ENCODE assay signal across 9 cellular contexts in genomic region chr1:1917995-1918900, GRCh38. TPM values are rescaled to one million over a fixed set of nuclear protein-coding genes. Genes with fewer than 3 reads are reported as not detected.
DNase-seq lines count a peak whose midpoint lies in the region; ATAC-seq, FAIRE-seq and TF ChIP-seq lines count a peak whose summit lies in the region.
"Had no signal": no experiment of that assay in that cellular context is flagged by ENCODE, and none has a peak within 500 bp of the region (broad histone marks: within the 10 kb centered on the region; RNA-seq: fewer than 3 reads in every experiment).

No MANE protein-coding gene starts in this region.

- no peaks in the 10 kb centered on the region for H3K9me2 ChIP-seq in OCI-LY1 (ENCODE audit: low read depth, low read length)

- peak overlapping the region; percentile 83 for H2BK5ac ChIP-seq in neuronal stem cell (ENCODE audit: low read length)

- H3K79me1 ChIP-seq in neuronal stem cell (ENCODE audit: low read depth, low read length) = peaks cover 10% of the 10 kb centered on the region

- H3K4me2 ChIP-seq in OCI-LY1 (ENCODE audit: low read length) (peak overlapping the region; percentile 83), endothelial cell of umbilical vein (ENCODE audit: insufficient read depth, low read length) (peak overlapping the region; percentile 52), neuronal stem cell (ENCODE audit: insufficient read depth, low read length, poor library complexity, severe bottlenecking) (peak overlapping the region; percentile 66)

- H3K23ac ChIP-seq in neuronal stem cell (ENCODE audit: low read depth, low read length, poor library complexity) = peak overlapping the region; percentile 80

- H4K20me1 ChIP-seq in OCI-LY1 (ENCODE audit: insufficient read depth, low read length) (no peaks in the 10 kb centered on the region), endothelial cell of umbilical vein (replicated peaks; ENCODE audit: control insufficient read depth, extremely low read depth, insufficient read depth, low read length) (no peaks in the 10 kb centered on the region)

- TF ChIP-seq CTCF in C4-2B (conservative IDR thresholded peaks at IDR 0.05) (no peak), OCI-LY1 (IDR thresholded peaks at IDR 0.05; ENCODE audit: low read length) (no peak), endothelial cell of umbilical vein (IDR thresholded peaks at IDR 0.05; ENCODE audit: extremely low read depth in 1 of 2, insufficient read depth in 1 of 2, low read depth in 1 of 2, low read length in 2 of 2) (no peak)

- no peaks in the 10 kb centered on the region for H3K9me1 ChIP-seq in endothelial cell of umbilical vein (replicated peaks; ENCODE audit: control insufficient read depth, extremely low read depth, insufficient read depth, low read length)

- H3F3A ChIP-seq in OCI-LY1 (ENCODE audit: insufficient read depth, low read length) = no peaks in the 10 kb centered on the region

- peak overlapping the region; percentile 79 for H4K91ac ChIP-seq in neuronal stem cell (ENCODE audit: low read depth, low read length, poor library complexity)

- no peak for DNase-seq in endothelial cell of umbilical vein (ENCODE audit: low read depth, low spot score)
- no peak for DNase-seq in neuronal stem cell (ENCODE audit: low spot score)
- DNase-seq in stimulated activated naive CD4-positive, alpha-beta T cell treated with Interleukin-2 at 50 U/mL for 16 hours (lab: John Stamatoyannopoulos, UW) = no peak
- DNase-seq in GM12891 (ENCODE audit: insufficient read length, low spot score) = no peak
- DNase-seq: NCI-H510A treated with DMSO at 0.1 percent for 48 hours had no signal

- H2BK15ac ChIP-seq in neuronal stem cell (ENCODE audit: low read length) = peak overlapping the region; percentile 92

- peak overlapping the region; percentile 41 for H2AK5ac ChIP-seq in neuronal stem cell (ENCODE audit: low read depth, low read length)

- peak overlapping the region; percentile 87 for H2BK120ac ChIP-seq in neuronal stem cell (ENCODE audit: low read depth, low read length)

- no TSS peak for BruUV-seq in endothelial cell of umbilical vein (replicated peaks; lab: Mats Ljungman, UMichigan)

- peak overlapping the region; percentile 94 for H3K18ac ChIP-seq in neuronal stem cell (ENCODE audit: low read length)

- no peaks in the 10 kb centered on the region for H3K36me3 ChIP-seq in OCI-LY1 (ENCODE audit: insufficient read depth, low read length)
- H3K36me3 ChIP-seq in endothelial cell of umbilical vein (ENCODE audit: control insufficient read depth in 2 of 2, extremely low read depth in 1 of 2, insufficient read depth in 2 of 2, low read length in 2 of 2) = no peaks in the 10 kb centered on the region
- no peaks in the 10 kb centered on the region for H3K36me3 ChIP-seq in neuronal stem cell (replicated peaks in 1 of 2; ENCODE audit: control insufficient read depth in 2 of 2, insufficient read depth in 2 of 2, low read length in 2 of 2)

- TF ChIP-seq POLR2A in endothelial cell of umbilical vein (IDR thresholded peaks at IDR 0.05; ENCODE audit: low read depth, low read length) (no peak), GM12891 (IDR thresholded peaks at IDR 0.05; ENCODE audit: low read depth, low read length) (no peak)

- peak overlapping the region; percentile 71 for H3K14ac ChIP-seq in neuronal stem cell (ENCODE audit: low read length)

- ATAC-seq in HG03457 (IDR thresholded peaks at IDR 0.05; ENCODE audit: unreplicated experiment) = no peak
- ATAC-seq in HG02571 (IDR thresholded peaks at IDR 0.05; ENCODE audit: unreplicated experiment) = no peak

- no peak for FAIRE-seq in endothelial cell of umbilical vein (lab: Jason Lieb, UNC)
- FAIRE-seq in GM12891 (lab: Jason Lieb, UNC) = no peak

- H3K79me2 ChIP-seq in OCI-LY1 (ENCODE audit: insufficient read depth, low read length) (no peaks in the 10 kb centered on the region), endothelial cell of umbilical vein (ENCODE audit: control insufficient read depth, insufficient read depth, low read length) (no peaks in the 10 kb centered on the region)

- H3K9ac ChIP-seq in OCI-LY1 (ENCODE audit: low read length) (no peak overlapping the region; the same call in 1 of the 2 replicates), endothelial cell of umbilical vein (replicated peaks; ENCODE audit: extremely low read depth, insufficient read depth, low read length) (peak overlapping the region; percentile 29), neuronal stem cell (ENCODE audit: low read depth, low read length, poor library complexity) (peak overlapping the region; percentile 77)

- POLR2A ChIA-PET in endothelial cell of umbilical vein (lab: Charles Lee) = no interaction called here

- H2AFZ ChIP-seq in OCI-LY1 (ENCODE audit: low read length) (no peak overlapping the region), endothelial cell of umbilical vein (ENCODE audit: low read depth, low read length) (peak overlapping the region; percentile 65), neuronal stem cell (ENCODE audit: low read length) (peak overlapping the region; percentile 84)

- H3K9me3 ChIP-seq in OCI-LY1 (ENCODE audit: low read length) (no peaks in the 10 kb centered on the region), endothelial cell of umbilical vein (replicated peaks; ENCODE audit: control insufficient read depth, insufficient read depth, low read length) (no peaks in the 10 kb centered on the region), neuronal stem cell (replicated peaks in 1 of 2; ENCODE audit: control insufficient read depth in 2 of 2, insufficient read depth in 1 of 2, low read depth in 1 of 2, low read length in 2 of 2) (no peaks in the 10 kb centered on the region)

- no peak overlapping the region for H4K8ac ChIP-seq in neuronal stem cell (ENCODE audit: low read depth, low read length)

- CTCF ChIA-PET in endothelial cell of umbilical vein (lab: Charles Lee) = interaction anchor here (2.3 kb wide), 1 partner anchor 10 kb away, joined by 7 read pairs; no protein-coding TSS in a partner anchor

- H3K4me3 ChIP-seq in OCI-LY1 (ENCODE audit: low read depth, low read length, poor library complexity, severe bottlenecking) (peak overlapping the region; percentile 64), endothelial cell of umbilical vein (replicated peaks in 1 of 3; ENCODE audit: insufficient read depth in 1 of 3, low read depth in 1 of 3, low read length in 3 of 3) (peak overlapping the region in 1 of 3 experiments; percentile 40), neuronal stem cell (ENCODE audit: low read length in 2 of 2) (peak overlapping the region; percentile 43 to 89)

- H3K4ac ChIP-seq in neuronal stem cell (ENCODE audit: low read length) = no peak overlapping the region

- dilution Hi-C loops in endothelial cell of umbilical vein (cut with MboI; ENCODE audit: extremely low pct_ligation_motif_present, low sequenced_read_pairs) = no loop called here

- intact Hi-C loops in endothelial cell of umbilical vein (cut with micrococcal nuclease) = loop anchor here (10.0 kb wide), 1 partner anchor 217 kb away; no protein-coding TSS in a partner anchor

- H2BK12ac ChIP-seq in neuronal stem cell (ENCODE audit: low read length) = peak overlapping the region; percentile 77

- H3K4me1 ChIP-seq in OCI-LY1 (ENCODE audit: insufficient read depth, low read length, severe bottlenecking) (peaks cover 9% of the 10 kb centered on the region), endothelial cell of umbilical vein (ENCODE audit: control insufficient read depth, extremely low read depth, insufficient read depth, low read length) (peaks cover 5% of the 10 kb centered on the region), neuronal stem cell (ENCODE audit: control insufficient read depth in 2 of 2, insufficient read depth in 1 of 2, low read depth in 1 of 2, low read length in 2 of 2) (peaks cover 8 to 10% of the 10 kb centered on the region in 2 donors)

- H3K27me3 ChIP-seq in OCI-LY1 (ENCODE audit: insufficient read depth, low read length) (peaks cover 4% of the 10 kb centered on the region; the same call in 1 of the 2 replicates), endothelial cell of umbilical vein (ENCODE audit: control insufficient read depth in 2 of 2, insufficient read depth in 2 of 2, low read length in 2 of 2) (no peaks in the 10 kb centered on the region), neuronal stem cell (ENCODE audit: control insufficient read depth in 3 of 3, insufficient read depth in 3 of 3, low read depth in 1 of 3, low read length in 3 of 3) (peaks cover 0 to 51% (median 11%) of the 10 kb centered on the region in 3 experiments)

- H3K27ac ChIP-seq in C4-2B (peak overlapping the region; percentile 83), OCI-LY1 (ENCODE audit: low read depth, low read length, poor library complexity, severe bottlenecking) (no peak overlapping the region), endothelial cell of umbilical vein (ENCODE audit: insufficient read depth, low read depth, low read length) (no peak overlapping the region), neuronal stem cell (replicated peaks; ENCODE audit: low read length) (no peak overlapping the region)

- no CpG with 5 or more reads among the region's 46 CpGs for WGBS in neuronal stem cell (ENCODE audit: extremely low coverage in 2 of 2, insufficient read length in 2 of 2, insufficient replicate concordance in 1 of 2), 2 donors

RNA-seq across cellular contexts. Expression of gene TMEM52, which starts 0.8 kb away (rescaled TPM):
- total RNA-seq in endothelial cell of umbilical vein = 1.2 and 1.6 TPM in 2 replicates
- polyA plus RNA-seq in endothelial cell of umbilical vein = 1.7 and 2.0 TPM in 2 replicates
- 0.92 and 1.5 TPM in 2 replicates for polyA plus RNA-seq in endothelial cell of umbilical vein (2011; cell fraction: cytosol; rRNA removed)
- polyA plus RNA-seq in endothelial cell of umbilical vein (2011; cell fraction: nucleus; rRNA removed) = 1.1 TPM in 2 replicates
- polyA plus RNA-seq in endothelial cell of umbilical vein (2012) = 0.92 and 0.94 TPM in 2 replicates
- polyA minus RNA-seq in endothelial cell of umbilical vein = 0.51 and 2.6 TPM in 2 replicates
- polyA minus RNA-seq in endothelial cell of umbilical vein (2011; cell fraction: cytosol; rRNA and poly(A)+ RNA removed) = not detected
- polyA minus RNA-seq in endothelial cell of umbilical vein (2011; cell fraction: nucleus; rRNA and poly(A)+ RNA removed) = 0.38 TPM in 1 of 2 replicates, not detected in the other
- 7.3 TPM for polyA plus RNA-seq in neuronal stem cell (2013, experiment 1 of 2)
- polyA plus RNA-seq in neuronal stem cell (2013, experiment 2 of 2) = 7.1 TPM
- 0.10 TPM for polyA plus RNA-seq in GM12891 (2012; ENCODE audit: low read depth, missing spikeins)

RNA-seq across cellular contexts. Expression of gene CALML6, which starts 3.2 kb away (rescaled TPM):
- total RNA-seq in endothelial cell of umbilical vein = 0.44 and 0.85 TPM in 2 replicates
- 0.19 and 0.36 TPM in 2 replicates for polyA plus RNA-seq in endothelial cell of umbilical vein
- 0.08 TPM in 1 of 2 replicates, not detected in the other for polyA plus RNA-seq in endothelial cell of umbilical vein (2011; cell fraction: cytosol; rRNA removed)
- 2.7 and 3.1 TPM in 2 replicates for polyA plus RNA-seq in endothelial cell of umbilical vein (2011; cell fraction: nucleus; rRNA removed)
- polyA plus RNA-seq in endothelial cell of umbilical vein (2012) = 0.20 and 0.31 TPM in 2 replicates
- not detected in 2 replicates for polyA minus RNA-seq in endothelial cell of umbilical vein
- not detected for polyA minus RNA-seq in endothelial cell of umbilical vein (2011; cell fraction: cytosol; rRNA and poly(A)+ RNA removed)
- not detected in 2 replicates for polyA minus RNA-seq in endothelial cell of umbilical vein (2011; cell fraction: nucleus; rRNA and poly(A)+ RNA removed)
- 0.07 TPM for polyA plus RNA-seq in neuronal stem cell (2013, experiment 1 of 2)
- polyA plus RNA-seq in neuronal stem cell (2013, experiment 2 of 2) = 0.08 TPM
- polyA plus RNA-seq in GM12891 (2012; ENCODE audit: low read depth, missing spikeins) = 0.18 TPM

RNA-seq across cellular contexts. Expression of gene GNB1, which starts 27.4 kb away (rescaled TPM):
- 519 and 529 TPM in 2 replicates for total RNA-seq in endothelial cell of umbilical vein
- 460 and 501 TPM in 2 replicates for polyA plus RNA-seq in endothelial cell of umbilical vein
- 434 and 501 TPM in 2 replicates for polyA plus RNA-seq in endothelial cell of umbilical vein (2011; cell fraction: cytosol; rRNA removed)
- 332 and 347 TPM in 2 replicates for polyA plus RNA-seq in endothelial cell of umbilical vein (2011; cell fraction: nucleus; rRNA removed)
- polyA plus RNA-seq in endothelial cell of umbilical vein (2012) = 344 and 385 TPM in 2 replicates
- polyA minus RNA-seq in endothelial cell of umbilical vein = 661 and 736 TPM in 2 replicates
- 141 TPM for polyA minus RNA-seq in endothelial cell of umbilical vein (2011; cell fraction: cytosol; rRNA and poly(A)+ RNA removed)
- 164 and 199 TPM in 2 replicates for polyA minus RNA-seq in endothelial cell of umbilical vein (2011; cell fraction: nucleus; rRNA and poly(A)+ RNA removed)
- polyA plus RNA-seq in neuronal stem cell (2013, experiment 1 of 2) = 291 TPM
- 287 TPM for polyA plus RNA-seq in neuronal stem cell (2013, experiment 2 of 2)
- 158 TPM for polyA plus RNA-seq in GM12891 (2012; ENCODE audit: low read depth, missing spikeins)
